ENCODE assay signal across 8 cellular contexts in genomic region chr22:29883831-29884139, GRCh38. TPM values are rescaled to one million over a fixed set of nuclear protein-coding genes. Genes with fewer than 3 reads are reported as not detected.
DNase-seq lines count a peak whose midpoint lies in the region; ATAC-seq and TF ChIP-seq lines count a peak whose summit lies in the region.

No MANE protein-coding gene starts in this region.

- H3K27ac ChIP-seq in thyroid gland: peak overlapping the region; percentile 98 to 99 (median 99)

- DNase-seq in activated CD4-positive, alpha-beta T cell treated with anti-CD3 and anti-CD28 coated beads, Interleukin-2, amount 10 ng/mL, durations not matched to agents 24 days and 14 days: no peak
- DNase-seq in activated CD4-positive, alpha-beta T cell treated with anti-CD3 and anti-CD28 coated beads for 4 hours: no peak
- no peak for DNase-seq in activated naive CD8-positive, alpha-beta T cell treated with anti-CD3 and anti-CD28 coated beads for 36 hours
- DNase-seq in kidney epithelial cell (ENCODE audit: low read depth) (no peak), thyroid gland (no peak), dermis blood vessel endothelial cell (no peak)

- H3K27me3 Mint-ChIP-seq in activated CD4-positive, alpha-beta T cell treated with anti-CD3 and anti-CD28 coated beads, Interleukin-2, amount 10 ng/mL, durations not matched to agents 24 days and 14 days: no peaks in the 10 kb centered on the region
- no peaks in the 10 kb centered on the region for H3K27me3 Mint-ChIP-seq in activated naive CD8-positive, alpha-beta T cell treated with anti-CD3 and anti-CD28 coated beads for 36 hours

- H3K36me3 ChIP-seq in kidney epithelial cell (ENCODE audit: control insufficient read depth, insufficient read depth, low read length) (no peaks in the 10 kb centered on the region), thyroid gland (no peaks in the 10 kb centered on the region)

- H3K36me3 Mint-ChIP-seq in activated CD4-positive, alpha-beta T cell treated with anti-CD3 and anti-CD28 coated beads, Interleukin-2, amount 10 ng/mL, durations not matched to agents 24 days and 14 days (ENCODE audit: low read depth): peaks cover 5% of the 10 kb centered on the region
- H3K36me3 Mint-ChIP-seq in activated naive CD8-positive, alpha-beta T cell treated with anti-CD3 and anti-CD28 coated beads for 36 hours: peaks cover 4% of the 10 kb centered on the region

- no peak for ATAC-seq in GM18519 (IDR thresholded peaks at IDR 0.05; ENCODE audit: low FRiP score, unreplicated experiment)
- ATAC-seq in GM21390 (IDR thresholded peaks at IDR 0.05; ENCODE audit: unreplicated experiment): no peak

- intact Hi-C loops in activated CD4-positive, alpha-beta T cell treated with anti-CD3 and anti-CD28 coated beads, Interleukin-2, amount 10 ng/mL, durations not matched to agents 24 days and 14 days (cut with micrococcal nuclease): loop anchor here (1.0 to 2.0 kb wide), 2 partner anchors 45 to 117 kb away; partner anchors contain the start of genes ASCC2, UQCR10 and ZMAT5
- intact Hi-C loops in thyroid gland (cut with DNase I): loop anchor here (10.0 kb wide), 1 partner anchor 121 kb away; no protein-coding TSS in a partner anchor

- H3K4me3 ChIP-seq in kidney epithelial cell (ENCODE audit: low read depth, low read length) (peak overlapping the region; percentile 97), thyroid gland (replicated peaks in 1 of 3) (peak overlapping the region; percentile 39 to 96 (median 93))

- peaks cover 10% of the 10 kb centered on the region for H3K4me1 Mint-ChIP-seq in activated CD4-positive, alpha-beta T cell treated with anti-CD3 and anti-CD28 coated beads, Interleukin-2, amount 10 ng/mL, durations not matched to agents 24 days and 14 days
- peaks cover 5% of the 10 kb centered on the region for H3K4me1 Mint-ChIP-seq in activated naive CD8-positive, alpha-beta T cell treated with anti-CD3 and anti-CD28 coated beads for 36 hours

- TF ChIP-seq POLR2A in thyroid gland (IDR thresholded peaks at IDR 0.05): no peak

- WGBS in thyroid gland, 2 donors: 1 to 3% methylated on average over 8 of the region's 8 CpGs

- H3K9me3 Mint-ChIP-seq in activated CD4-positive, alpha-beta T cell treated with anti-CD3 and anti-CD28 coated beads, Interleukin-2, amount 10 ng/mL, durations not matched to agents 24 days and 14 days: no peaks in the 10 kb centered on the region
- H3K9me3 Mint-ChIP-seq in activated naive CD8-positive, alpha-beta T cell treated with anti-CD3 and anti-CD28 coated beads for 36 hours: no peaks in the 10 kb centered on the region

- no peaks in the 10 kb centered on the region for H3K9me3 ChIP-seq in thyroid gland

- peak overlapping the region; percentile 92 for H3K4me3 Mint-ChIP-seq in activated CD4-positive, alpha-beta T cell treated with anti-CD3 and anti-CD28 coated beads, Interleukin-2, amount 10 ng/mL, durations not matched to agents 24 days and 14 days
- H3K4me3 Mint-ChIP-seq in activated naive CD8-positive, alpha-beta T cell treated with anti-CD3 and anti-CD28 coated beads for 36 hours: peak overlapping the region; percentile 90

- peak overlapping the region; percentile 83 for H3K27ac Mint-ChIP-seq in activated CD4-positive, alpha-beta T cell treated with anti-CD3 and anti-CD28 coated beads, Interleukin-2, amount 10 ng/mL, durations not matched to agents 24 days and 14 days
- H3K27ac Mint-ChIP-seq in activated naive CD8-positive, alpha-beta T cell treated with anti-CD3 and anti-CD28 coated beads for 36 hours: peak overlapping the region; percentile 69

- H3K4me1 ChIP-seq in thyroid gland: peaks cover 35 to 40% of the 10 kb centered on the region in 2 donors

- no peaks in the 10 kb centered on the region for H3K27me3 ChIP-seq in kidney epithelial cell (ENCODE audit: control insufficient read depth, insufficient read depth, low read length)
- no peaks in the 10 kb centered on the region for H3K27me3 ChIP-seq in thyroid gland

- no peak for TF ChIP-seq CTCF in kidney epithelial cell (IDR thresholded peaks at IDR 0.05; ENCODE audit: insufficient read depth, low read length, poor library complexity, severe bottlenecking)
- TF ChIP-seq CTCF in thyroid gland (IDR thresholded peaks at IDR 0.05): no peak

RNA-seq across cellular contexts. Expression of gene MTMR3, which starts 0.8 kb away (rescaled TPM):
- total RNA-seq in activated CD4-positive, alpha-beta T cell treated with anti-CD3 and anti-CD28 coated beads, Interleukin-2, amount 10 ng/mL, durations not matched to agents 24 days and 14 days: 21.0 and 23.9 TPM in 2 replicates
- 10 to 100 TPM; 16.3 to 16.9 TPM for total RNA-seq in activated naive CD8-positive, alpha-beta T cell treated with anti-CD3 and anti-CD28 coated beads for 36 hours
- total RNA-seq in kidney epithelial cell: 30.7 and 31.9 TPM in 2 replicates
- 100 to 1,000 TPM in 1 of 4 donors, 10 to 100 TPM in 3; 52.8 to 101 (median 69.1) TPM for total RNA-seq in thyroid gland
- total RNA-seq in dermis blood vessel endothelial cell: 41.4 and 42.7 TPM in 2 replicates

RNA-seq across cellular contexts. Expression of gene ASCC2, which starts 45.7 kb away (rescaled TPM):
- total RNA-seq in activated CD4-positive, alpha-beta T cell treated with anti-CD3 and anti-CD28 coated beads, Interleukin-2, amount 10 ng/mL, durations not matched to agents 24 days and 14 days: 78.5 and 81.3 TPM in 2 replicates
- total RNA-seq in activated naive CD8-positive, alpha-beta T cell treated with anti-CD3 and anti-CD28 coated beads for 36 hours: 10 to 100 TPM; 70.9 to 73.5 TPM
- 38.6 and 41.7 TPM in 2 replicates for total RNA-seq in kidney epithelial cell
- 10 to 100 TPM; 47.6 to 66.8 (median 51.3) TPM for total RNA-seq in thyroid gland
- total RNA-seq in dermis blood vessel endothelial cell: 24.2 and 33.5 TPM in 2 replicates
